9 cellular contexts compared by ENCODE assay signal in genomic region chr6:109491207-109491938, GRCh38. TPM values are rescaled to one million over a fixed set of nuclear protein-coding genes. Genes with fewer than 3 reads are reported as not detected.
DNase-seq lines count a peak whose midpoint lies in the region; ATAC-seq and TF ChIP-seq lines count a peak whose summit lies in the region.
"Had no signal": no experiment of that assay in that cellular context is flagged by ENCODE, and none has a peak within 500 bp of the region (broad histone marks: within the 10 kb centered on the region; RNA-seq: fewer than 3 reads in every experiment).

No MANE protein-coding gene starts in this region.

- H3K27ac ChIP-seq in 22Rv1 (0 out of 2 replicates have a peak overlapping the region, but pooled peaks have one; percentile 24), hepatocyte (peak overlapping the region; percentile 19)

- no peaks in the 10 kb centered on the region for H3K27me3 ChIP-seq in hepatocyte

- no peak for TF ChIP-seq CTCF in 22Rv1 (IDR thresholded peaks at IDR 0.05)
- TF ChIP-seq CTCF in hepatocyte (IDR thresholded peaks at IDR 0.05; ENCODE audit: poor library complexity), result no peak

- H3K4me2 ChIP-seq in hepatocyte, result no peak overlapping the region

- no peak overlapping the region for H3K4me3 ChIP-seq in hepatocyte

- no peaks in the 10 kb centered on the region for H3K36me3 ChIP-seq in hepatocyte (replicated peaks; ENCODE audit: insufficient read depth, low read depth)

- no peaks in the 10 kb centered on the region for H3K4me1 ChIP-seq in hepatocyte (ENCODE audit: insufficient read depth)

- WGBS in hepatocyte (ENCODE audit: low lambda C conversion rate, missing lambda C conversion rate), result 56% methylated on average over 5 of the region's 5 CpGs

- peak overlapping the region; percentile 25 for H2AFZ ChIP-seq in hepatocyte

- DNase-seq in OCI-M1 (lab: John Stamatoyannopoulos, UW), result peak; percentile 80
- DNase-seq in hepatocyte (ENCODE audit: low spot score), result peak; percentile 22
- no peak for DNase-seq in NCI-H128 (lab: John Stamatoyannopoulos, UW; ENCODE audit: unreplicated experiment)
- DNase-seq in cortex of kidney (lab: John Stamatoyannopoulos, UW), result no peak
- DNase-seq in NCI-H748 treated with DMSO at 0.1 percent for 48 hours (lab: John Stamatoyannopoulos, UW), result no peak
- no peak for DNase-seq in NCI-H1694 (lab: John Stamatoyannopoulos, UW)
- DNase-seq: GDM1 had no signal

- H3K9me2 ChIP-seq in hepatocyte (replicated peaks; ENCODE audit: insufficient read depth), result no peaks in the 10 kb centered on the region

- H3K9me3 ChIP-seq in hepatocyte (ENCODE audit: low read depth), result no peaks in the 10 kb centered on the region

- peak; percentile 62 for ATAC-seq in GM18868 (IDR thresholded peaks at IDR 0.05; ENCODE audit: unreplicated experiment)

- no peaks in the 10 kb centered on the region for H4K20me1 ChIP-seq in hepatocyte (ENCODE audit: insufficient read depth, poor library complexity, severe bottlenecking)

- no peaks in the 10 kb centered on the region for H3K79me2 ChIP-seq in hepatocyte

RNA-seq across cellular contexts. Expression of gene ZBTB24, which starts 8.4 kb away (rescaled TPM):
- total RNA-seq in hepatocyte, result 6.7 and 6.9 TPM in 2 replicates
- polyA plus RNA-seq in hepatocyte, result 2.5 and 3.8 TPM in 2 replicates

RNA-seq across cellular contexts. Expression of gene MICAL1, which starts 35.8 kb away (rescaled TPM):
- 38.2 and 46.5 TPM in 2 replicates for total RNA-seq in hepatocyte
- polyA plus RNA-seq in hepatocyte, result 51.2 and 52.7 TPM in 2 replicates

RNA-seq across cellular contexts. Expression of gene SMPD2, which starts 50.8 kb away (rescaled TPM):
- 9.3 and 15.3 TPM in 2 replicates for total RNA-seq in hepatocyte
- polyA plus RNA-seq in hepatocyte, result 19.2 and 25.1 TPM in 2 replicates

RNA-seq across cellular contexts. Expression of gene PPIL6, which starts 50.9 kb away (rescaled TPM):
- 2.2 and 2.6 TPM in 2 replicates for total RNA-seq in hepatocyte
- polyA plus RNA-seq in hepatocyte, result 2.9 and 3.8 TPM in 2 replicates

Comparison
In these comparisons a context has a peak if more than half of its experiments do, and no peak if none do; other contexts are left out.
1. DNase-seq: peak in OCI-M1 (single experiment) and hepatocyte (single experiment); none in NCI-H128 (single experiment), cortex of kidney (single experiment), NCI-H748 treated with DMSO at 0.1 percent for 48 hours (single experiment) and NCI-H1694 (single experiment).